1 cellular context compared by ENCODE assay signal in genomic region chr11:12465332-12465731, GRCh38.
A peak's percentile ranks its signal among the peaks of the same experiment; 100 is the strongest.
TF ChIP-seq lines count a peak whose summit lies in the region.

No MANE protein-coding gene starts in this region.

TF ChIP-seq in HepG2, 621 proteins besides CTCF, POLR2A, EP300 and RAD21 (continued from another document):
- TF ChIP-seq, protein P1, sequence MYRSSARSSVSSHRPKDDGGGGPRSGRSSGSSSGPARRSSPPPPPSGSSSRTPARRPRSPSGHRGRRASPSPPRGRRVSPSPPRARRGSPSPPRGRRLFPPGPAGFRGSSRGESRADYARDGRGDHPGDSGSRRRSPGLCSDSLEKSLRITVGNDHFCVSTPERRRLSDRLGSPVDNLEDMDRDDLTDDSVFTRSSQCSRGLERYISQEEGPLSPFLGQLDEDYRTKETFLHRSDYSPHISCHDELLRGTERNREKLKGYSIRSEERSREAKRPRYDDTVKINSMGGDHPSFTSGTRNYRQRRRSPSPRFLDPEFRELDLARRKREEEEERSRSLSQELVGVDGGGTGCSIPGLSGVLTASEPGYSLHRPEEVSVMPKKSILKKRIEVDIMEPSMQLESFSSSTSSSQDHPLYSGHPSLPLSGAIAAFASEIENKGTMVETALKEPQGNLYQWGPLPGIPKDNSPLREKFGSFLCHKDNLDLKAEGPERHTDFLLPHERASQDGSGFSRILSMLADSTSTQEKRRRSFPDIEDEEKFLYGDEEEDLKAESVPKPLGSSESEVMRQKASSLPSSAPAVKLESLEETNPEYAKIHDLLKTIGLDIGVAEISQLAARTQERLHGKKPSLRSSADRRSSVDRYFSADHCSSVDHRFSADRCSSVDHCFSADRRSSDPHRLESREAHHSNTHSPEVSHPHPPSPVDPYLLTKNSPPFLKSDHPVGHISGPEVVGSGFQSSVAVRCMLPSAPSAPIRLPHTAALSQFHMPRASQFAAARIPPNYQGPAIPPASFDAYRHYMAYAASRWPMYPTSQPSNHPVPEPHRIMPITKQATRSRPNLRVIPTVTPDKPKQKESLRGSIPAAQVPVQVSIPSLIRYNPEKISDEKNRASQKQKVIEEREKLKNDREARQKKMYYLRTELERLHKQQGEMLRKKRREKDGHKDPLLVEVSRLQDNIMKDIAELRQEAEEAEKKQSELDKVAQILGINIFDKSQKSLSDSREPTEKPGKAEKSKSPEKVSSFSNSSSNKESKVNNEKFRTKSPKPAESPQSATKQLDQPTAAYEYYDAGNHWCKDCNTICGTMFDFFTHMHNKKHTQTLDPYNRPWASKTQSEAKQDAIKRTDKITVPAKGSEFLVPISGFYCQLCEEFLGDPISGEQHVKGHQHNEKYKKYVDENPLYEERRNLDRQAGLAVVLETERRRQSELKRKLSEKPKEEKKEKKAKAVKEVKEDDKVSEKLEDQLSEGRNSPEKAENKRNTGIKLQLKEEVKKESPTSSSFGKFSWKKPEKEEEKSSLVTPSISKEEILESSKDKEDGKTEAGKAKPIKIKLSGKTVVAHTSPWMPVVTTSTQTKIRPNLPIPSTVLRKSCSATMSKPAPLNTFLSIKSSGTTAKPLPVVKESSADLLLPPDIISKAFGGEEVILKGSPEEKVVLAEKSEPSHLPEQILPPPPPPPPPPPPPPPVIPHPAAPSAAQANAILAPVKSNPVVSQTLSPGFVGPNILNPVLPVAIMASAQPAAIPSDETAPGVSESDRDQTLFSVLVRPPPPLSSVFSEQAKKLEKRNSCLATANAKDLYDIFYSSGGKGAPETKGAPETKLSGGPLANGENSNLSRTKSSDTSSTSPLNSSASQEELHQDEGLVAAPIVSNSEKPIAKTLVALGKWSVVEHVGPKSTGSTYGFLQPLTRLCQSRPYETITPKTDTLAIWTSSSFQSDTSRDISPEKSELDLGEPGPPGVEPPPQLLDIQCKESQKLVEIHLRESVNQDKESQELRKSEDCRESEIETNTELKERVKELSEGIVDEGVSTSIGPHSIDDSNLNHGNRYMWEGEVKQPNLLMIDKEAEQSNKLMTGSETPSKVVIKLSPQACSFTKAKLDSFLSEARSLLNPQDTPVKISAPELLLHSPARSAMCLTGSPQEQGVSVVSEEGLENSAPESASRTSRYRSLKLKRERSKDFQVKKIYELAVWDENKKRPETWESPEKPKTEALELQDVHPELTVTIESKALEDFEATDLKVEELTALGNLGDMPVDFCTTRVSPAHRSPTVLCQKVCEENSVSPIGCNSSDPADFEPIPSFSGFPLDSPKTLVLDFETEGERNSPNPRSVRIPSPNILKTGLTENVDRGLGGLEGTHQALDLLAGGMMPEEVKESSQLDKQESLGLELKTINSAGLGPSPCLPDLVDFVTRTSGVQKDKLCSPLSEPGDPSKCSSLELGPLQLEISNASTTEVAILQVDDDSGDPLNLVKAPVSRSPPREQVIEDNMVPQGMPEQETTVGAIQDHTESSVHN (CRISPR knock-in tag; IDR thresholded peaks at IDR 0.05): no peak
- TF ChIP-seq ZNF652 (CRISPR knock-in tag; IDR thresholded peaks at IDR 0.05; ENCODE audit: borderline replicate concordance, low read depth) (no peak), ELF3 (CRISPR knock-in tag; IDR thresholded peaks at IDR 0.05) (no peak), MAFK (conservative IDR thresholded peaks at IDR 0.05 in 1 of 2, IDR thresholded peaks at IDR 0.05 in 1 of 2; ENCODE audit: low read length in 2 of 2) (peak; percentile 54 to 77), ZNF639 (CRISPR knock-in tag; conservative IDR thresholded peaks at IDR 0.05) (no peak), ZEB1 (IDR thresholded peaks at IDR 0.05; ENCODE audit: insufficient replicate concordance, low read depth) (no peak), HNRNPUL1 (IDR thresholded peaks at IDR 0.05; ENCODE audit: low read depth, low read length) (no peak), MAFF (IDR thresholded peaks at IDR 0.05; ENCODE audit: low read depth, low read length) (peak; percentile 51; the same call in 1 of the 2 replicates), MEIS2 (CRISPR knock-in tag; IDR thresholded peaks at IDR 0.05) (no peak), ZNF232 (CRISPR knock-in tag; IDR thresholded peaks at IDR 0.05; ENCODE audit: borderline replicate concordance) (no peak)
